ENCODE assay signal across 8 cellular contexts in the genomic region with DNA sequence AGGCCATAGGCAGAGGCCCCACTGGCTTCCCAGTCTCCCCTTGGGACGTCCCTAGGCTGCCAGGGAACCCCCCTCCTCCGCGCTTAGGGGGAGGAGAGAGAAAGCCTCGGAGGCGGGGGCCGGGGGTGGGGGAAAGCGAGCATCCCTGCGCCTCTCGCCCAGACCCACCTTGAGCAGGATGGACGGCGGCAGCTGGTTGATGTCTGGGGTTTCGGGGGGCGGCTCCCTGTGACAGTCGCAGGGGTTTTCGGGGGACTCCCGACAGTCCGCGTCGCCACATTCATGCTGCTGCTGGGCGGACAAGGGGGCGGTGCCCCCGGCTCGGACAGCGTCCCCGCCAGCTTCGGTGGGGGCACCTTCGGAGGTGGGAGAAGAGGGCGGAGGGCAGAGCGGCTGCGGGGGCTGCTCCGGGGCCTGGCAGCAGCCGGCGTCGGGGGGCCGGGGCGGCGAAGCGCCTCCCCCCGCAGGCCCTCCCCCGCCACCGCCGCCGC. TPM values are rescaled to one million over a fixed set of nuclear protein-coding genes. Genes with fewer than 3 reads are reported as not detected.
DNase-seq lines count a peak whose midpoint lies in the region; ATAC-seq, FAIRE-seq and TF ChIP-seq lines count a peak whose summit lies in the region.

No MANE protein-coding gene starts in this region.

- H3K36me3 ChIP-seq in OCI-LY1 (ENCODE audit: insufficient read depth, low read length) (0 out of 2 replicates have a peak, but pooled peaks cover 6% of the 10 kb centered on the region), gastroesophageal sphincter (no peaks in the 10 kb centered on the region), upper lobe of right lung (no peaks in the 10 kb centered on the region)

- H3K4me1 Mint-ChIP-seq in osteocyte (ENCODE audit: unreplicated experiment): peaks cover 28% of the 10 kb centered on the region

- H3K4me2 ChIP-seq in A549 (peak overlapping the region; percentile 92), OCI-LY1 (ENCODE audit: low read length) (peak overlapping the region; percentile 96)

- H3K27me3 Mint-ChIP-seq in osteocyte (ENCODE audit: unreplicated experiment): no peaks in the 10 kb centered on the region

- no peak overlapping the region for H2AFZ ChIP-seq in OCI-LY1 (ENCODE audit: low read length)

- H3K4me1 ChIP-seq in A549: peaks cover 17% of the 10 kb centered on the region
- H3K4me1 ChIP-seq in OCI-LY1 (ENCODE audit: insufficient read depth, low read length, severe bottlenecking): peaks cover 33% of the 10 kb centered on the region
- peaks cover 2 to 33% (median 3%) of the 10 kb centered on the region in 3 donors for H3K4me1 ChIP-seq in gastroesophageal sphincter
- peaks cover 27% of the 10 kb centered on the region for H3K4me1 ChIP-seq in upper lobe of right lung

- H3K9me3 Mint-ChIP-seq in osteocyte (ENCODE audit: unreplicated experiment): peaks cover 17% of the 10 kb centered on the region

- POLR2A ChIA-PET in A549 (lab: Yijun Ruan, JAX): interaction anchor here (0.6 kb wide), 1 partner anchor 74 kb away, joined by 9 read pairs; no protein-coding TSS in a partner anchor

- peaks cover 14% of the 10 kb centered on the region for H3K36me3 Mint-ChIP-seq in osteocyte (ENCODE audit: unreplicated experiment)

- ATAC-seq in A549: peak; percentile 4 to 10; a peak in 4 of 6 replicates
- peak; percentile 27 for ATAC-seq in GM18505 (IDR thresholded peaks at IDR 0.05; ENCODE audit: unreplicated experiment)
- peak; percentile 29 for ATAC-seq in HG02938 (IDR thresholded peaks at IDR 0.05; ENCODE audit: unreplicated experiment)
- ATAC-seq in gastroesophageal sphincter: no peak
- ATAC-seq in upper lobe of right lung: no peak

- CTCF ChIA-PET in A549 (lab: Yijun Ruan, JAX): interaction anchor here (1.0 kb wide), 1 partner anchor 120 kb away, joined by 3 read pairs; no protein-coding TSS in a partner anchor

- peak overlapping the region; percentile 80 for H3K27ac Mint-ChIP-seq in osteocyte (ENCODE audit: unreplicated experiment)

- H4K20me1 ChIP-seq in OCI-LY1 (ENCODE audit: insufficient read depth, low read length): no peaks in the 10 kb centered on the region

- no peak for TF ChIP-seq CTCF in A549 (IDR thresholded peaks at IDR 0.05)
- TF ChIP-seq CTCF in OCI-LY1 (IDR thresholded peaks at IDR 0.05; ENCODE audit: low read length): no peak
- no peak for TF ChIP-seq CTCF in gastroesophageal sphincter (IDR thresholded peaks at IDR 0.05)
- TF ChIP-seq CTCF in osteocyte (IDR thresholded peaks at IDR 0.05): no peak
- no peak for TF ChIP-seq CTCF in upper lobe of right lung (IDR thresholded peaks at IDR 0.05)

- H3K9me3 ChIP-seq in A549 (peaks cover 7% of the 10 kb centered on the region; the same call in 2 of the 3 replicates), OCI-LY1 (ENCODE audit: low read length) (peaks cover 12% of the 10 kb centered on the region), gastroesophageal sphincter (peaks cover 0 to 14% (median 0%) of the 10 kb centered on the region in 3 donors), upper lobe of right lung (peaks cover 10% of the 10 kb centered on the region)

- intact Hi-C loops in upper lobe of right lung (cut with DNase I): no loop called here

- FAIRE-seq in A549 (lab: Jason Lieb, UNC): no peak

- 0 out of 2 replicates have a peak, but pooled peaks cover 9% of the 10 kb centered on the region for H3F3A ChIP-seq in OCI-LY1 (ENCODE audit: insufficient read depth, low read length)

- DNase-seq in A549 (ENCODE audit: low read depth in 1 of 2, low spot score in 1 of 2): peak; percentile 26 to 51
- DNase-seq in activated effector memory CD4-positive, alpha-beta T cell treated with Interleukin-2 at 50 U/mL for 16 hours: peak; percentile 25
- DNase-seq in osteocyte (ENCODE audit: extremely low spot score, unreplicated experiment): no peak
- DNase-seq in upper lobe of right lung: peak; percentile 73

- peak overlapping the region; percentile 95 to 97 for H3K27ac ChIP-seq in A549
- no peak overlapping the region for H3K27ac ChIP-seq in OCI-LY1 (ENCODE audit: low read depth, low read length, poor library complexity, severe bottlenecking)
- peak overlapping the region; percentile 97 to 100 (median 100) for H3K27ac ChIP-seq in gastroesophageal sphincter
- peak overlapping the region; percentile 100 for H3K27ac ChIP-seq in upper lobe of right lung

- TF ChIP-seq EP300 in A549 (IDR thresholded peaks at IDR 0.05) (no peak), gastroesophageal sphincter (IDR thresholded peaks at IDR 0.05) (no peak)

- TF ChIP-seq POLR2A in A549 (IDR thresholded peaks at IDR 0.05; ENCODE audit: low read length) (peak; percentile 37; the same call in 1 of the 2 replicates), GM18505 (IDR thresholded peaks at IDR 0.05; ENCODE audit: borderline replicate concordance, extremely low read depth, insufficient read depth, insufficient read length) (peak; percentile 37), gastroesophageal sphincter (IDR thresholded peaks at IDR 0.05) (no peak)

- H3K9me2 ChIP-seq in OCI-LY1 (ENCODE audit: low read depth, low read length): no peaks in the 10 kb centered on the region

- no peaks in the 10 kb centered on the region for H3K27me3 ChIP-seq in OCI-LY1 (ENCODE audit: insufficient read depth, low read length)
- H3K27me3 ChIP-seq in gastroesophageal sphincter: no peaks in the 10 kb centered on the region
- no peaks in the 10 kb centered on the region for H3K27me3 ChIP-seq in upper lobe of right lung

- H3K9ac ChIP-seq in OCI-LY1 (ENCODE audit: low read length): peak overlapping the region; percentile 89

- WGBS in A549 (ENCODE audit: missing lambda C conversion rate): 0% methylated on average over 3 of the region's 43 CpGs
- 0% methylated on average over 6 of the region's 43 CpGs; no CpG with 5 or more reads in 1 of the 2 donors for WGBS in gastroesophageal sphincter (ENCODE audit: low coverage in 1 of 2), 2 donors

- H3K79me2 ChIP-seq in OCI-LY1 (ENCODE audit: insufficient read depth, low read length): peaks cover 28% of the 10 kb centered on the region; the same call in 1 of the 2 replicates

- no peak for TF ChIP-seq RAD21 in A549 (conservative IDR thresholded peaks at IDR 0.05 in 1 of 2, IDR thresholded peaks at IDR 0.05 in 1 of 2)

- H3K4me3 ChIP-seq in A549: peak overlapping the region; percentile 84
- peak overlapping the region; percentile 79 for H3K4me3 ChIP-seq in OCI-LY1 (ENCODE audit: low read depth, low read length, poor library complexity, severe bottlenecking)
- H3K4me3 ChIP-seq in gastroesophageal sphincter: peak overlapping the region; percentile 87 to 96
- H3K4me3 ChIP-seq in upper lobe of right lung: peak overlapping the region; percentile 95

- peak overlapping the region; percentile 87 for H3K4me3 Mint-ChIP-seq in osteocyte (ENCODE audit: unreplicated experiment)

TF ChIP-seq in A549, 52 proteins besides CTCF, POLR2A, EP300 and RAD21 (continues in another document):
- TF ChIP-seq CHD4 (IDR thresholded peaks at IDR 0.05; ENCODE audit: borderline replicate concordance): no peak
- TF ChIP-seq, protein P1, sequence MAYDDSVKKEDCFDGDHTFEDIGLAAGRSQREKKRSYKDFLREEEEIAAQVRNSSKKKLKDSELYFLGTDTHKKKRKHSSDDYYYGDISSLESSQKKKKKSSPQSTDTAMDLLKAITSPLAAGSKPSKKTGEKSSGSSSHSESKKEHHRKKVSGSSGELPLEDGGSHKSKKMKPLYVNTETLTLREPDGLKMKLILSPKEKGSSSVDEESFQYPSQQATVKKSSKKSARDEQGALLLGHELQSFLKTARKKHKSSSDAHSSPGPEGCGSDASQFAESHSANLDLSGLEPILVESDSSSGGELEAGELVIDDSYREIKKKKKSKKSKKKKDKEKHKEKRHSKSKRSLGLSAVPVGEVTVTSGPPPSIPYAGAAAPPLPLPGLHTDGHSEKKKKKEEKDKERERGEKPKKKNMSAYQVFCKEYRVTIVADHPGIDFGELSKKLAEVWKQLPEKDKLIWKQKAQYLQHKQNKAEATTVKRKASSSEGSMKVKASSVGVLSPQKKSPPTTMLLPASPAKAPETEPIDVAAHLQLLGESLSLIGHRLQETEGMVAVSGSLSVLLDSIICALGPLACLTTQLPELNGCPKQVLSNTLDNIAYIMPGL (CRISPR knock-in tag; IDR thresholded peaks at IDR 0.05; ENCODE audit: borderline replicate concordance): no peak
- no peak for TF ChIP-seq ZFP36 (IDR thresholded peaks at IDR 0.05; ENCODE audit: borderline replicate concordance, partially characterized antibody)
- no peak for TF ChIP-seq HOXB5 (CRISPR knock-in tag; IDR thresholded peaks at IDR 0.05)
- TF ChIP-seq, protein P2, sequence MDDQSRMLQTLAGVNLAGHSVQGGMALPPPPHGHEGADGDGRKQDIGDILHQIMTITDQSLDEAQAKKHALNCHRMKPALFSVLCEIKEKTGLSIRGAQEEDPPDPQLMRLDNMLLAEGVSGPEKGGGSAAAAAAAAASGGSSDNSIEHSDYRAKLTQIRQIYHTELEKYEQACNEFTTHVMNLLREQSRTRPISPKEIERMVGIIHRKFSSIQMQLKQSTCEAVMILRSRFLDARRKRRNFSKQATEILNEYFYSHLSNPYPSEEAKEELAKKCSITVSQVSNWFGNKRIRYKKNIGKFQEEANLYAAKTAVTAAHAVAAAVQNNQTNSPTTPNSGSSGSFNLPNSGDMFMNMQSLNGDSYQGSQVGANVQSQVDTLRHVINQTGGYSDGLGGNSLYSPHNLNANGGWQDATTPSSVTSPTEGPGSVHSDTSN (IDR thresholded peaks at IDR 0.05): no peak
- TF ChIP-seq, protein P3, sequence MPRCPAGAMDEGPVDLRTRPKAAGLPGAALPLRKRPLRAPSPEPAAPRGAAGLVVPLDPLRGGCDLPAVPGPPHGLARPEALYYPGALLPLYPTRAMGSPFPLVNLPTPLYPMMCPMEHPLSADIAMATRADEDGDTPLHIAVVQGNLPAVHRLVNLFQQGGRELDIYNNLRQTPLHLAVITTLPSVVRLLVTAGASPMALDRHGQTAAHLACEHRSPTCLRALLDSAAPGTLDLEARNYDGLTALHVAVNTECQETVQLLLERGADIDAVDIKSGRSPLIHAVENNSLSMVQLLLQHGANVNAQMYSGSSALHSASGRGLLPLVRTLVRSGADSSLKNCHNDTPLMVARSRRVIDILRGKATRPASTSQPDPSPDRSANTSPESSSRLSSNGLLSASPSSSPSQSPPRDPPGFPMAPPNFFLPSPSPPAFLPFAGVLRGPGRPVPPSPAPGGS (IDR thresholded peaks at IDR 0.05): no peak
- no peak for TF ChIP-seq SMC3 (IDR thresholded peaks at IDR 0.05)
- TF ChIP-seq SREBF2 (IDR thresholded peaks at IDR 0.05): no peak
- TF ChIP-seq TFCP2L1 (CRISPR knock-in tag; IDR thresholded peaks at IDR 0.05): no peak
- TF ChIP-seq KDM1A (IDR thresholded peaks at IDR 0.05; ENCODE audit: low read depth): no peak
- no peak for TF ChIP-seq NFE2L2 (conservative IDR thresholded peaks at IDR 0.05; ENCODE audit: low read length)

RNA-seq across cellular contexts. Expression of gene FBXL17, which starts 1.3 kb away (rescaled TPM):
- 9.1 and 9.3 TPM in 2 replicates for polyA plus RNA-seq in A549 (2011; rRNA removed)
- 1.5 and 2.6 TPM in 2 replicates for polyA plus RNA-seq in A549 (2012; cell fraction: cytosol; rRNA removed)
- 1.6 and 2.2 TPM in 2 replicates for polyA plus RNA-seq in A549 (2012; cell fraction: nucleus; rRNA removed)
- 8.7 to 9.4 TPM (median 8.8 TPM) in 3 replicates for polyA plus RNA-seq in A549 (2017; fragmentation: RNase III; extraction: RNeasy Plus Mini Kit Qiagen cat#74134 plus additional on column Dnase treatment)
- polyA minus RNA-seq in A549 (2011; rRNA and poly(A)+ RNA removed): 9.2 and 10.9 TPM in 2 replicates
- 10 to 100 TPM; 15.3 to 25.5 (median 21.7) TPM for total RNA-seq in gastroesophageal sphincter
- 17.6 and 21.2 TPM in 2 replicates for total RNA-seq in osteocyte
- 17.5 TPM for total RNA-seq in upper lobe of right lung

Comparison
In these comparisons a context has a peak if more than half of its experiments do, and no peak if none do; other contexts are left out.
1. ATAC-seq: peak in A549 (2 of 2), GM18505 (single experiment) and HG02938 (single experiment); none in gastroesophageal sphincter (single experiment) and upper lobe of right lung (single experiment).
2. POLR2A ChIP-seq: peak in A549 (single experiment) and GM18505 (single experiment); none in gastroesophageal sphincter (0 of 2).
3. Peak in every context shown above with its lines, with median percentiles within 50 percentile points of each other: H3K4me3 ChIP-seq.